In genomic region chr21:32462564-32462963, GRCh38 we compare ENCODE assay signal across 2 cellular contexts.
TF ChIP-seq lines count a peak whose summit lies in the region.

No MANE protein-coding gene starts in this region.

TF ChIP-seq in HEK293, 187 proteins besides CTCF, POLR2A, EP300 and RAD21:
- peak; percentile 18 for TF ChIP-seq SETDB1 (IDR thresholded peaks at IDR 0.05; ENCODE audit: insufficient read length, low read length)

TF ChIP-seq in K562, 482 proteins besides CTCF, POLR2A, EP300 and RAD21:
- TF ChIP-seq CBX3 (IDR thresholded peaks at IDR 0.05; ENCODE audit: borderline replicate concordance in 1 of 2, low read length in 2 of 2) (peak in 1 of 2 experiments; percentile 62; a peak in 1 of 3 replicates), CBX5 (IDR thresholded peaks at IDR 0.05; ENCODE audit: borderline replicate concordance, low read depth) (peak; percentile 76)
